In genomic region chr4:131750469-131750868, GRCh38 we compare ENCODE assay signal across 7 cellular contexts.
DNase-seq lines count a peak whose midpoint lies in the region; ATAC-seq and TF ChIP-seq lines count a peak whose summit lies in the region.
"Not testable (repeated sequence)": the region's sequence is repeated elsewhere in the genome, so short reads cannot be mapped to it uniquely, and the experiment has no call there.

No MANE protein-coding gene starts in this region.

- not testable (repeated sequence) for H3K9me3 Mint-ChIP-seq in activated B cell treated with CpG ODN at 0.5 μM for 24 hours, neural crest cell

- TF ChIP-seq POLR2A in right lobe of liver (IDR thresholded peaks at IDR 0.05) = not testable (repeated sequence)

- not testable (repeated sequence) for H3K4me3 ChIP-seq in right lobe of liver

- H3K4me1 ChIP-seq in right lobe of liver = not testable (repeated sequence)

- not testable (repeated sequence) for H3K27me3 ChIP-seq in right lobe of liver

- CTCF ChIA-PET in activated B cell treated with CpG ODN at 0.5 μM for 24 hours (lab: Charles Lee) = not testable (repeated sequence)

- H3K36me3 Mint-ChIP-seq in activated B cell treated with CpG ODN at 0.5 μM for 24 hours (ENCODE audit: low read depth); neural crest cell (ENCODE audit: low read depth): not testable (repeated sequence)

- not testable (repeated sequence) for H3K36me3 ChIP-seq in right lobe of liver

- not testable (repeated sequence) for H3K4me3 Mint-ChIP-seq in activated B cell treated with CpG ODN at 0.5 μM for 24 hours, neural crest cell

- not testable (repeated sequence) for H3K4me1 Mint-ChIP-seq in activated B cell treated with CpG ODN at 0.5 μM for 24 hours, neural crest cell

- not testable (repeated sequence) for H3K27ac ChIP-seq in right lobe of liver

- peak; percentile 35 for DNase-seq in activated B cell treated with CpG ODN at 0.5 μM for 24 hours
- peak; percentile 4 for DNase-seq in activated T-cell treated with anti-CD3 and anti-CD28 coated beads for 1 hour (ENCODE audit: low read depth)
- DNase-seq in central memory CD4-positive, alpha-beta T cell = peak; percentile 18
- peak; percentile 79 for DNase-seq in cardiac septum (ENCODE audit: low spot score)
- DNase-seq in right lobe of liver = peak; percentile 41 to 88 (median 67)
- DNase-seq in neural crest cell (ENCODE audit: low read depth, low spot score) = peak; percentile 11
- peak; percentile 10 for DNase-seq in stimulated activated CD4-positive, alpha-beta T cell treated with anti-CD3 and anti-CD28 coated beads, Interleukin-4, amount 100 ng/mL, for 1 hour

- ATAC-seq in activated B cell treated with CpG ODN at 0.5 μM for 24 hours (ENCODE audit: low read depth); right lobe of liver: not testable (repeated sequence)

- not testable (repeated sequence) for H3K9me3 ChIP-seq in right lobe of liver

- no CpG with 5 or more reads among the region's 31 CpGs for WGBS in right lobe of liver (ENCODE audit: insufficient coverage, low coverage, low lambda C conversion rate, missing lambda C conversion rate)

- POLR2A ChIA-PET in activated B cell treated with CpG ODN at 0.5 μM for 24 hours (lab: Charles Lee) = not testable (repeated sequence)

- intact Hi-C loops in activated B cell treated with CpG ODN at 0.5 μM for 24 hours (cut with micrococcal nuclease); cardiac septum (cut with DNase I); right lobe of liver (cut with DNase I): not testable (repeated sequence)

- TF ChIP-seq CTCF in activated B cell treated with CpG ODN at 0.5 μM for 24 hours (IDR thresholded peaks at IDR 0.05); right lobe of liver (IDR thresholded peaks at IDR 0.05); neural crest cell (conservative IDR thresholded peaks at IDR 0.05): not testable (repeated sequence)

- not testable (repeated sequence) for H3K27ac Mint-ChIP-seq in activated B cell treated with CpG ODN at 0.5 μM for 24 hours; neural crest cell (ENCODE audit: unreplicated experiment)

- not testable (repeated sequence) for H3K27me3 Mint-ChIP-seq in activated B cell treated with CpG ODN at 0.5 μM for 24 hours; neural crest cell (ENCODE audit: low read depth)

Comparison
In these comparisons a context has a peak if more than half of its experiments do, and no peak if none do; other contexts are left out.
1. DNase-seq: peak in every context shown above with its lines; median percentile 79 in cardiac septum; 67 in right lobe of liver; 35 in activated B cell treated with CpG ODN at 0.5 μM for 24 hours; 18 in central memory CD4-positive, alpha-beta T cell; 11 in neural crest cell; 10 in stimulated activated CD4-positive, alpha-beta T cell treated with anti-CD3 and anti-CD28 coated beads, Interleukin-4, amount 100 ng/mL, for 1 hour; 4 in activated T-cell treated with anti-CD3 and anti-CD28 coated beads for 1 hour.